ENCODE assay signal across 10 cellular contexts in the genomic region with DNA sequence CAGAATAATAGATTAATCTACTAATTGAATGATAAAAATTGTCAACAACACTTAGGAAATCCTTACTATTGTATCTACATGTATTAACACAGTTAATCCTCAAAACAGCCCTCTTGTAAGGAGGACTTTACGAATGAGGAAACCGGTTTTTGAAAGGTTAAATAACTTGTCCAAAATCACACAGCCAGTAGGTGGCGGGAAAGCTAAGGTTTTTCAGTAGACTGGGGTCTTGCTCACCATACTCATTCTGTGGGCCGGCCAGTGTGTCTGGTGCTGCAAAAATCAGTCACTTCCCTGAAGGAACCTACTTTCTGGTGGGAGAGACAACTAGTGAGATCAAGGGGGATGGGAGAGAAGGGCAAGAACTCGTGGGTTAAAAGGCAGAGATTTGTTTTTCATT. TPM values are rescaled to one million over a fixed set of nuclear protein-coding genes. Genes with fewer than 3 reads are reported as not detected.
DNase-seq lines count a peak whose midpoint lies in the region; ATAC-seq and TF ChIP-seq lines count a peak whose summit lies in the region.
"Had no signal": no experiment of that assay in that cellular context is flagged by ENCODE, and none has a peak within 500 bp of the region (broad histone marks: within the 10 kb centered on the region; RNA-seq: fewer than 3 reads in every experiment).

No MANE protein-coding gene starts in this region.

- H3K4me2 ChIP-seq in mesendoderm (ENCODE audit: low read length), result no peak overlapping the region

- no peaks in the 10 kb centered on the region for H3K79me1 ChIP-seq in mesendoderm (ENCODE audit: low read length)

- no peak overlapping the region for H3K4ac ChIP-seq in mesendoderm (ENCODE audit: low read depth, low read length)

- no peak overlapping the region for H3K27ac ChIP-seq in ascending aorta
- H3K27ac ChIP-seq in mesendoderm (ENCODE audit: low read depth, low read length), result no peak overlapping the region
- H3K27ac ChIP-seq: C4-2B had no signal

- WGBS in mesendoderm (ENCODE audit: extremely low coverage, insufficient coverage, low lambda C conversion rate), result no CpG with 5 or more reads among the region's 5 CpGs

- intact Hi-C loops in ascending aorta (cut with DNase I), result no loop called here

- peak in 2 of 3 experiments; percentile 18 to 52 for DNase-seq in NCI-H1417 (lab: John Stamatoyannopoulos, UW)
- no peak for DNase-seq in NCI-H1417 treated with DMSO at 0.1 percent for 48 hours (lab: John Stamatoyannopoulos, UW)
- peak; percentile 63 for DNase-seq in LHCN-M2 (ENCODE audit: low read depth)
- no peak for DNase-seq in ascending aorta (ENCODE audit: low spot score in 2 of 2)
- DNase-seq in mesendoderm, result peak; percentile 79
- no peak for DNase-seq in activated CD8-positive, alpha-beta memory T cell treated with anti-CD3 and anti-CD28 coated beads, Interleukin-2, amount 50 U/mL, for 4 hours

- no peak overlapping the region for H3K9ac ChIP-seq in mesendoderm (ENCODE audit: low read length)

- H3K36me3 ChIP-seq in ascending aorta, result peaks cover 3 to 4% of the 10 kb centered on the region in 2 donors
- H3K36me3 ChIP-seq in mesendoderm (ENCODE audit: control insufficient read depth, insufficient read depth, low read length), result no peaks in the 10 kb centered on the region

- H3K4me1 ChIP-seq in ascending aorta (peaks cover 0 to 6% of the 10 kb centered on the region in 2 donors), mesendoderm (ENCODE audit: control insufficient read depth, low read depth, low read length) (no peaks in the 10 kb centered on the region)

- no peak overlapping the region for H3K18ac ChIP-seq in mesendoderm (ENCODE audit: low read length)

- H2BK5ac ChIP-seq in mesendoderm (ENCODE audit: low read length), result no peak overlapping the region

- H3K23ac ChIP-seq in mesendoderm (ENCODE audit: low read length), result no peak overlapping the region

- no peak overlapping the region for H2BK15ac ChIP-seq in mesendoderm (replicated peaks; ENCODE audit: low read depth)

- H4K8ac ChIP-seq in mesendoderm (ENCODE audit: low read depth, low read length), result no peak overlapping the region

- no peak for ATAC-seq in GM19328 (IDR thresholded peaks at IDR 0.05; ENCODE audit: unreplicated experiment)
- no peak for ATAC-seq in HG03025 (IDR thresholded peaks at IDR 0.05; ENCODE audit: low FRiP score, unreplicated experiment)

- no peaks in the 10 kb centered on the region for H3K9me3 ChIP-seq in ascending aorta

- no peak overlapping the region for H3K56ac ChIP-seq in mesendoderm (ENCODE audit: low read length)

- no peak overlapping the region for H2BK120ac ChIP-seq in mesendoderm (ENCODE audit: low read depth, low read length)

- H3K4me3 ChIP-seq in ascending aorta, result no peak overlapping the region
- H3K4me3 ChIP-seq in mesendoderm (ENCODE audit: low read length), result no peak overlapping the region
- H3K4me3 ChIP-seq: skin epidermis had no signal

- no peaks in the 10 kb centered on the region for H3K79me2 ChIP-seq in mesendoderm (ENCODE audit: control insufficient read depth, insufficient read depth, low read length)

- peak in 2 of 3 experiments; percentile 15 to 25 for TF ChIP-seq CTCF in ascending aorta (IDR thresholded peaks at IDR 0.05)

- H4K5ac ChIP-seq in mesendoderm (ENCODE audit: low read length), result no peak overlapping the region

- no peak overlapping the region for H2AK5ac ChIP-seq in mesendoderm (ENCODE audit: low read length)

- H3K27me3 ChIP-seq in ascending aorta, result no peaks in the 10 kb centered on the region
- no peaks in the 10 kb centered on the region for H3K27me3 ChIP-seq in mesendoderm (ENCODE audit: insufficient read depth, low read length, poor library complexity)

RNA-seq across cellular contexts. Expression of gene DCPS, which starts 3.8 kb away (rescaled TPM):
- total RNA-seq in LHCN-M2 (2014; rRNA removed) (30.1 and 30.8 TPM in 2 replicates), ascending aorta (19.6 TPM)
- polyA plus RNA-seq in LHCN-M2 (2012), result 26.2 TPM
- polyA plus RNA-seq in mesendoderm (2013, experiment 1 of 2), result 20.0 TPM
- polyA plus RNA-seq in mesendoderm (2013, experiment 2 of 2), result 20.1 TPM

RNA-seq across cellular contexts. Expression of gene TIRAP, which starts 24.8 kb away (rescaled TPM):
- total RNA-seq in LHCN-M2 (2014; rRNA removed) (5.0 TPM in 2 replicates), ascending aorta (8.7 TPM)
- 5.3 TPM for polyA plus RNA-seq in LHCN-M2 (2012)
- 3.8 TPM for polyA plus RNA-seq in mesendoderm (2013, experiment 1 of 2)
- polyA plus RNA-seq in mesendoderm (2013, experiment 2 of 2), result 4.2 TPM

RNA-seq across cellular contexts. Expression of gene FOXRED1, which starts 38.8 kb away (rescaled TPM):
- 34.4 and 38.3 TPM in 2 replicates for total RNA-seq in LHCN-M2 (2014; rRNA removed)
- polyA plus RNA-seq in LHCN-M2 (2012), result 17.3 TPM
- total RNA-seq in ascending aorta, result 1.8 TPM
- 21.5 TPM for polyA plus RNA-seq in mesendoderm (2013, experiment 1 of 2)
- polyA plus RNA-seq in mesendoderm (2013, experiment 2 of 2), result 22.1 TPM

RNA-seq across cellular contexts. Expression of gene SRPRA, which starts 39.0 kb away (rescaled TPM):
- total RNA-seq in LHCN-M2 (2014; rRNA removed) (121 and 127 TPM in 2 replicates), ascending aorta (49.7 TPM)
- polyA plus RNA-seq in LHCN-M2 (2012), result 89.4 TPM
- 44.3 TPM for polyA plus RNA-seq in mesendoderm (2013, experiment 1 of 2)
- polyA plus RNA-seq in mesendoderm (2013, experiment 2 of 2), result 42.1 TPM

RNA-seq across cellular contexts. Expression of gene ST3GAL4, which starts 47.8 kb away (rescaled TPM):
- total RNA-seq in LHCN-M2 (2014; rRNA removed) (36.2 and 36.3 TPM in 2 replicates), ascending aorta (61.4 TPM)
- polyA plus RNA-seq in LHCN-M2 (2012), result 25.7 TPM
- polyA plus RNA-seq in mesendoderm (2013, experiment 1 of 2), result 8.4 TPM
- polyA plus RNA-seq in mesendoderm (2013, experiment 2 of 2), result 8.7 TPM

Comparison
In these comparisons a context has a peak if more than half of its experiments do, and no peak if none do; other contexts are left out.
1. DNase-seq: peak in NCI-H1417 (2 of 3), LHCN-M2 (single experiment) and mesendoderm (single experiment); none in NCI-H1417 treated with DMSO at 0.1 percent for 48 hours (single experiment), ascending aorta (0 of 2) and activated CD8-positive, alpha-beta memory T cell treated with anti-CD3 and anti-CD28 coated beads, Interleukin-2, amount 50 U/mL, for 4 hours (single experiment).
2. RNA of gene FOXRED1, which starts 38.8 kb away (total RNA-seq): 34.4 to 38.3 TPM in LHCN-M2; 1.8 TPM in ascending aorta (single experiment); every median in the first group is over 10 times any median in the second.